Comparison of ENCODE assay signal across 13 cellular contexts in the genomic region with DNA sequence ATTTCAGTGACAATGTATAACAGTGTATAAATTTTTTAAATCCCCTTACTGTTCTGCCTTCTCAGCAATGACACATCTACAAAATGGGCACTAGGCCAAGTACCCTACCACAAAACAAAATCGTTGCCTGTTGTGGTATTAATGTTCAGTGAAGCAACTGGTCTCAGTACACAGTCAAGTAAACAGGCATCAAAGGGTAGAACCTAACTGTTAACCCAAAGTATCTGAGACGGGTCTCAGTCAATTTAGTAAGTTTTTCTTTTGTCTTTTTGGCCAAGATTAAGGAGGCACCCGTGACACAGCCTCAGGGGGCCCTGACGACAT.
DNase-seq lines count a peak whose midpoint lies in the region; ATAC-seq, FAIRE-seq and TF ChIP-seq lines count a peak whose summit lies in the region.
"Had no signal": no experiment of that assay in that cellular context is flagged by ENCODE, and none has a peak within 500 bp of the region (broad histone marks: within the 10 kb centered on the region; RNA-seq: fewer than 3 reads in every experiment).

No MANE protein-coding gene starts in this region.

- H3K9me3 ChIP-seq in HepG2 (ENCODE audit: low read length): no peaks in the 10 kb centered on the region
- no peaks in the 10 kb centered on the region for H3K9me3 ChIP-seq in right lobe of liver
- peaks cover 4% of the 10 kb centered on the region in 2 experiments; a peak in 2 of 4 replicates for H3K9me3 ChIP-seq in H1 (ENCODE audit: insufficient read depth in 2 of 2, low read depth in 1 of 2, low read length in 1 of 2)

- H3K23ac ChIP-seq in H1 (ENCODE audit: insufficient read length): no peak overlapping the region

- no peak overlapping the region for H4K8ac ChIP-seq in H1 (ENCODE audit: extremely low read depth, insufficient read depth, low read length)

- H4K20me1 ChIP-seq in HepG2 (ENCODE audit: insufficient read depth, low read length) (no peaks in the 10 kb centered on the region), H1 (replicated peaks in 1 of 2; ENCODE audit: control insufficient read depth in 1 of 2, insufficient read depth in 2 of 2, low read length in 2 of 2) (no peaks in the 10 kb centered on the region)

- H2BK120ac ChIP-seq in H1 (replicated peaks; ENCODE audit: low read depth, low read length): no peak overlapping the region

- ATAC-seq in HepG2 (peak; percentile 54), right lobe of liver (no peak), GM18498 (IDR thresholded peaks at IDR 0.05; ENCODE audit: unreplicated experiment) (no peak)

- 39% methylated on average over 4 of the region's 4 CpGs for WGBS in HepG2 (ENCODE audit: low lambda C conversion rate)
- WGBS in right lobe of liver (ENCODE audit: insufficient coverage, low coverage, low lambda C conversion rate, missing lambda C conversion rate): 58% methylated on average over 4 of the region's 4 CpGs
- WGBS in H1 (ENCODE audit: extremely low coverage in 1 of 2, insufficient coverage in 1 of 2, insufficient read length in 1 of 2, insufficient replicate concordance in 2 of 2, low coverage in 1 of 2, low lambda C conversion rate in 2 of 2, missing lambda C conversion rate in 1 of 2), 2 experiments: 84% methylated on average over 4 of the region's 4 CpGs; no CpG with 5 or more reads in 1 of the 2 experiments

- peak overlapping the region; percentile 14; the same call in 1 of the 2 replicates for H2BK5ac ChIP-seq in H1 (ENCODE audit: low read depth, low read length)

- FAIRE-seq in HepG2 (lab: Jason Lieb, UNC) (no peak), H1 (lab: Jason Lieb, UNC) (no peak)

- H3K36me3 Mint-ChIP-seq in type B pancreatic cell: peaks cover 17% of the 10 kb centered on the region

- H3K27me3 Mint-ChIP-seq in type B pancreatic cell: no peaks in the 10 kb centered on the region
- H3K27me3 Mint-ChIP-seq: activated naive CD8-positive, alpha-beta T cell had no signal

- H3K4me1 Mint-ChIP-seq in type B pancreatic cell (ENCODE audit: unreplicated experiment): peaks cover 20% of the 10 kb centered on the region

- H3K9ac ChIP-seq in HepG2 (ENCODE audit: insufficient read depth, low read depth, low read length): no peak overlapping the region
- H3K9ac ChIP-seq in H1 (replicated peaks in 1 of 4; ENCODE audit: extremely low read depth in 1 of 4, low read depth in 3 of 4, low read length in 3 of 4): no peak overlapping the region

- peak overlapping the region; percentile 37 for H3K27ac Mint-ChIP-seq in type B pancreatic cell
- H3K27ac Mint-ChIP-seq: activated naive CD8-positive, alpha-beta T cell; HFFc6 had no signal

- H3K18ac ChIP-seq in H1 (ENCODE audit: extremely low read depth, low read length): no peak overlapping the region

- no peak overlapping the region for H3K14ac ChIP-seq in H1 (ENCODE audit: insufficient read length)

- H4K5ac ChIP-seq in H1 (ENCODE audit: insufficient read length, low read depth, low read length): no peak overlapping the region

- TF ChIP-seq EP300 in HepG2 (IDR thresholded peaks at IDR 0.05; ENCODE audit: low read depth in 2 of 2, low read length in 2 of 2) (no peak), HepG2 (CRISPR knock-in tag; IDR thresholded peaks at IDR 0.05; ENCODE audit: borderline replicate concordance) (no peak), H1 (IDR thresholded peaks at IDR 0.05; ENCODE audit: borderline replicate concordance in 1 of 2, low read depth in 2 of 2, low read length in 2 of 2) (no peak)

- TF ChIP-seq POLR2A in HepG2 (IDR thresholded peaks at IDR 0.05; ENCODE audit: insufficient read depth in 1 of 2, low read depth in 2 of 2, low read length in 2 of 2) (no peak), right lobe of liver (IDR thresholded peaks at IDR 0.05) (no peak), H1 (IDR thresholded peaks at IDR 0.05; ENCODE audit: control extremely low read depth in 1 of 2, low read depth in 2 of 2, low read length in 2 of 2) (no peak)

- H3K4me1 ChIP-seq in HepG2 (ENCODE audit: insufficient read depth, low read length) (peaks cover 36% of the 10 kb centered on the region), right lobe of liver (no peaks in the 10 kb centered on the region), H1 (replicated peaks in 1 of 4; ENCODE audit: control insufficient read depth in 3 of 4, insufficient read depth in 4 of 4, low read length in 3 of 4) (peaks cover 0 to 13% (median 7%) of the 10 kb centered on the region in 4 experiments; a peak in 4 of 7 replicates)

- H3K4me3 ChIP-seq in HepG2 (replicated peaks in 1 of 3; ENCODE audit: insufficient read depth in 1 of 3, low read depth in 2 of 3, low read length in 3 of 3) (peak overlapping the region in 1 of 3 experiments; percentile 19; a peak in 1 of 6 replicates), right lobe of liver (no peak overlapping the region), H1 (ENCODE audit: extremely low read depth in 1 of 4, insufficient read depth in 2 of 4, low read depth in 3 of 4, low read length in 4 of 4) (no peak overlapping the region)
- H3K4me3 ChIP-seq: SK-N-MC had no signal

- POLR2A ChIA-PET in HepG2 (lab: Yijun Ruan, JAX): no interaction called here
- POLR2A ChIA-PET in H1 (lab: Charles Lee; ENCODE audit: partially characterized antibody): interaction anchor here (0.6 to 0.8 kb wide), 2 partner anchors 29 to 1276 kb away, joined by 3 to 5 read pairs; no protein-coding TSS in a partner anchor

- TF ChIP-seq RAD21 in HepG2 (CRISPR knock-in tag; IDR thresholded peaks at IDR 0.05) (no peak), H1 (IDR thresholded peaks at IDR 0.05 in 1 of 2, conservative IDR thresholded peaks at IDR 0.05 in 1 of 2; ENCODE audit: low read depth in 2 of 2, low read length in 2 of 2) (no peak)

- in situ Hi-C loops in HepG2 (cut with HindIII; ENCODE audit: extremely low pct_ligation_motif_present, low pct_unique_long_range_greater_than_20kb): no loop called here

- peak overlapping the region; percentile 26 for H3K27ac ChIP-seq in HepG2 (ENCODE audit: extremely low read length, insufficient read depth, low read length)
- no peak overlapping the region for H3K27ac ChIP-seq in right lobe of liver
- no peak overlapping the region for H3K27ac ChIP-seq in H1 (ENCODE audit: low read depth, low read length)
- H3K27ac ChIP-seq: SK-N-MC had no signal

- H3K23me2 ChIP-seq in H1 (ENCODE audit: low read depth, low read length): no peaks in the 10 kb centered on the region

- no peak for TF ChIP-seq CTCF in HepG2 (CRISPR knock-in tag; IDR thresholded peaks at IDR 0.05)
- TF ChIP-seq CTCF in right lobe of liver (IDR thresholded peaks at IDR 0.05): no peak
- no peak for TF ChIP-seq CTCF in H1 (IDR thresholded peaks at IDR 0.05; ENCODE audit: control extremely low read depth in 1 of 3, insufficient read depth in 1 of 3, low read depth in 1 of 3, low read length in 3 of 3)
- TF ChIP-seq CTCF in type B pancreatic cell (conservative IDR thresholded peaks at IDR 0.05): no peak

- no peak overlapping the region for H4K91ac ChIP-seq in H1 (replicated peaks; ENCODE audit: insufficient read length, low read length)

- no peak overlapping the region for H3K4ac ChIP-seq in H1 (replicated peaks; ENCODE audit: insufficient read length, low read depth, low read length)

- H3K4me2 ChIP-seq in HepG2 (ENCODE audit: low read depth, low read length): peak overlapping the region; percentile 43
- peak overlapping the region in 1 of 2 experiments; percentile 39; a peak in 2 of 4 replicates for H3K4me2 ChIP-seq in H1 (ENCODE audit: insufficient read depth in 1 of 2, low read depth in 2 of 2, low read length in 2 of 2)

- CTCF ChIA-PET in HepG2 (lab: Yijun Ruan, JAX; ENCODE audit: low intra/inter-chr PET ratio, low total read pairs) (no interaction called here), H1 (lab: Charles Lee; ENCODE audit: partially characterized antibody) (interaction anchor here (0.8 kb wide), 1 partner anchor 120 kb away, joined by 3 read pairs; no protein-coding TSS in a partner anchor)

- H2BK20ac ChIP-seq in H1 (ENCODE audit: low read length): no peak overlapping the region

- no peak overlapping the region for H2BK12ac ChIP-seq in H1 (ENCODE audit: low read depth, low read length)

- H3K4me3 Mint-ChIP-seq in type B pancreatic cell: no peak overlapping the region
- H3K4me3 Mint-ChIP-seq: activated naive CD8-positive, alpha-beta T cell; HFFc6 had no signal

- no peak overlapping the region for H2AFZ ChIP-seq in HepG2 (ENCODE audit: low read length)
- H2AFZ ChIP-seq in H1 (ENCODE audit: low read length): no peak overlapping the region

- H3K9me3 Mint-ChIP-seq in type B pancreatic cell: no peaks in the 10 kb centered on the region
- H3K9me3 Mint-ChIP-seq: HFFc6 had no signal

- intact Hi-C loops in HepG2 (cut with micrococcal nuclease; ENCODE audit: unreplicated experiment) (loop anchor here (10.0 kb wide), 1 partner anchor 139 kb away; no protein-coding TSS in a partner anchor), right lobe of liver (cut with DNase I) (no loop called here)

- H3K79me2 ChIP-seq in HepG2 (ENCODE audit: insufficient read depth, low read length) (no peaks in the 10 kb centered on the region), H1 (ENCODE audit: control insufficient read depth in 1 of 2, insufficient read depth in 2 of 2, low read length in 2 of 2) (no peaks in the 10 kb centered on the region)

- H3K79me1 ChIP-seq in H1 (ENCODE audit: low read depth, low read length): no peaks in the 10 kb centered on the region

- H3K27me3 ChIP-seq in HepG2 (ENCODE audit: control insufficient read depth in 1 of 2, insufficient read depth in 2 of 2, low read length in 2 of 2) (no peaks in the 10 kb centered on the region), right lobe of liver (no peaks in the 10 kb centered on the region), H1 (replicated peaks in 1 of 4; ENCODE audit: control insufficient read depth in 3 of 4, extremely low read depth in 1 of 4, insufficient read depth in 3 of 4, low read length in 3 of 4) (no peaks in the 10 kb centered on the region)

- H3K36me3 ChIP-seq in HepG2 (replicated peaks in 1 of 2; ENCODE audit: control insufficient read depth in 1 of 2, insufficient read depth in 2 of 2, low read length in 2 of 2) (no peaks in the 10 kb centered on the region), right lobe of liver (no peaks in the 10 kb centered on the region), H1 (ENCODE audit: control insufficient read depth in 2 of 4, insufficient read depth in 4 of 4, low read length in 3 of 4) (peaks cover 3 to 11% (median 6%) of the 10 kb centered on the region in 4 experiments; a peak in 4 of 8 replicates)

- no peak overlapping the region for H2AK5ac ChIP-seq in H1 (ENCODE audit: low read depth, low read length)

- H3K56ac ChIP-seq in H1 (replicated peaks; ENCODE audit: insufficient read length, low read depth, low read length): no peak overlapping the region

- H2BK15ac ChIP-seq in H1 (ENCODE audit: low read length): no peak overlapping the region

- no TSS peak for BruUV-seq in HepG2 (replicated peaks; lab: Mats Ljungman, UMichigan)

- peak; percentile 10 for DNase-seq in HepG2 (ENCODE audit: low spot score)
- no peak for DNase-seq in right lobe of liver
- DNase-seq in NOMO-1 (lab: John Stamatoyannopoulos, UW; ENCODE audit: unreplicated experiment in 2 of 2): peak; percentile 57 to 89
- no peak for DNase-seq in H1 (ENCODE audit: low read depth in 1 of 2, low spot score in 2 of 2)
- DNase-seq in type B pancreatic cell (ENCODE audit: extremely low spot score, unreplicated experiment): no peak
- no peak for DNase-seq in NCI-H1092 treated with DMSO at 0.1 percent for 48 hours (lab: John Stamatoyannopoulos, UW)
- DNase-seq in NCI-H2081 treated with DMSO at 0.1 percent for 48 hours (lab: John Stamatoyannopoulos, UW): no peak
- DNase-seq: activated CD4-positive, alpha-beta T cell treated with anti-CD3 and anti-CD28 coated beads, Interleukin-2, amount 50 U/mL, for 4 hours; effector CD4-positive, alpha-beta T cell; HFFc6 had no signal

Comparison
In these comparisons a context has a peak if more than half of its experiments do, and no peak if none do; other contexts are left out.
1. DNase-seq: peak in HepG2 (single experiment) and NOMO-1 (2 of 2); none in right lobe of liver (0 of 3), H1 (0 of 2), type B pancreatic cell (single experiment), NCI-H1092 treated with DMSO at 0.1 percent for 48 hours (single experiment) and NCI-H2081 treated with DMSO at 0.1 percent for 48 hours (single experiment).